8 cellular contexts compared by ENCODE assay signal in the genomic region with DNA sequence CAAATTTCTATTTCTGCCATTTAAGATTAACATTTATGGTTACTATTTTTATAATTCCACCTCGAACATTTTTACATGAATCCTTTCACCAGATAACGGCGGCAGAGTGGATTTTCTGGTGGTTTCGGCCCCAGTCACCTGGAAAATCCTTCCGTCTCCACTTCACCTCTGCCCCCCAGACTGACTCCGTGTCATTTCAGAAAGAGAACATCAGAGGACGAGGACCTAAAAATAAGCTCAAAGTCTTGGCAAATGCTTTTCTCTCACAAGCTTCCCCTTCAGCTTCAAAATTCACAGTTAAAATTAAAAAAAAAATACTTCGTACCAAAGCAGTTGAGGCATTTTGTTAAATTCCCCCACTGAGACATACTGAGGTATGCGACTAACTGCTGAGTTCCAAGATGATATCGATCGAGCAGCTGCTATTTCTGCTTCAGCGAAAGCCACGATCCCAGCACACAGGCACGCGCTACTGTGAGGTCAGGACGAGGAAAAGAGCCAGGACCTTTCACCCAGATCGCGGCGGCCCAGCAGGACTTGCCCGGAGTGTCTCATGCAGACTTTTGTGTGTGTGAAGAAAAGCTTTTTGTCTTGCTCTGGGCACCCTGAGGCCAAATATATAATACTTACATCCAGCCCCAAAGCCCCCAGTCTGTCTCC. TPM values are rescaled to one million over a fixed set of nuclear protein-coding genes. Genes with fewer than 3 reads are reported as not detected.
A peak's percentile ranks its signal among the peaks of the same experiment; 100 is the strongest.
DNase-seq lines count a peak whose midpoint lies in the region; ATAC-seq lines count a peak whose summit lies in the region.

No MANE protein-coding gene starts in this region.

- H2AK5ac ChIP-seq in neuronal stem cell (ENCODE audit: low read depth, low read length), result no peak overlapping the region

- H3K36me3 ChIP-seq in neuronal stem cell (replicated peaks in 1 of 2; ENCODE audit: control insufficient read depth in 2 of 2, insufficient read depth in 2 of 2, low read length in 2 of 2) (peaks cover 0 to 8% of the 10 kb centered on the region in 2 donors), aorta (ENCODE audit: control insufficient read depth in 1 of 2, insufficient read depth in 2 of 2, low read length in 1 of 2) (no peaks in the 10 kb centered on the region)

- no peaks in the 10 kb centered on the region for H3K79me1 ChIP-seq in neuronal stem cell (ENCODE audit: low read depth, low read length)

- H3K9me3 ChIP-seq in neuronal stem cell (replicated peaks in 1 of 2; ENCODE audit: control insufficient read depth in 2 of 2, insufficient read depth in 1 of 2, low read depth in 1 of 2, low read length in 2 of 2) (peaks cover 0 to 2% of the 10 kb centered on the region in 2 donors), aorta (ENCODE audit: control insufficient read depth, low read length) (no peaks in the 10 kb centered on the region)

- no peak overlapping the region for H3K4ac ChIP-seq in neuronal stem cell (ENCODE audit: low read length)

- DNase-seq in activated CD4-positive, alpha-beta T cell treated with anti-CD3 and anti-CD28 coated beads, Interleukin-2, amount 10 ng/mL, durations not matched to agents 7 days and 5 days, result no peak
- no peak for DNase-seq in activated CD4-positive, alpha-beta T cell treated with anti-CD3 and anti-CD28 coated beads for 1 hour
- DNase-seq in Right ventricle myocardium superior (peak; percentile 89), neuronal stem cell (ENCODE audit: low spot score) (peak; percentile 53), aorta (peak; percentile 68 to 90), GM19240 (ENCODE audit: insufficient read length, low spot score) (no peak), dedifferentiated amniotic fluid mesenchymal stem cell (ENCODE audit: extremely low spot score) (no peak)

- H3K4me3 Mint-ChIP-seq in activated CD4-positive, alpha-beta T cell treated with anti-CD3 and anti-CD28 coated beads, Interleukin-2, amount 10 ng/mL, durations not matched to agents 7 days and 5 days, result peak overlapping the region; percentile 56

- H3K4me2 ChIP-seq in neuronal stem cell (ENCODE audit: insufficient read depth, low read length, poor library complexity, severe bottlenecking), result no peak overlapping the region

- intact Hi-C loops in Right ventricle myocardium superior (cut with DNase I) (no loop called here), aorta (cut with DNase I) (no loop called here)

- no CpG with 5 or more reads among the region's 20 CpGs for WGBS in neuronal stem cell (ENCODE audit: extremely low coverage in 2 of 2, insufficient read length in 2 of 2, insufficient replicate concordance in 1 of 2), 2 donors
- WGBS in aorta, 2 donors, result 7 to 8% methylated on average over 20 of the region's 20 CpGs

- POLR2A ChIA-PET in activated CD4-positive, alpha-beta T cell treated with anti-CD3 and anti-CD28 coated beads, Interleukin-2, amount 10 ng/mL, durations not matched to agents 7 days and 5 days (lab: Charles Lee), result no interaction called here

- no peak overlapping the region for H3K14ac ChIP-seq in neuronal stem cell (ENCODE audit: low read length)

- CTCF ChIA-PET in activated CD4-positive, alpha-beta T cell treated with anti-CD3 and anti-CD28 coated beads, Interleukin-2, amount 10 ng/mL, durations not matched to agents 7 days and 5 days (lab: Charles Lee), result no interaction called here

- peak overlapping the region; percentile 50 for H3K18ac ChIP-seq in neuronal stem cell (ENCODE audit: low read length)

- H3K36me3 Mint-ChIP-seq in activated CD4-positive, alpha-beta T cell treated with anti-CD3 and anti-CD28 coated beads, Interleukin-2, amount 10 ng/mL, durations not matched to agents 7 days and 5 days (ENCODE audit: low read depth), result no peaks in the 10 kb centered on the region

- H3K27me3 Mint-ChIP-seq in activated CD4-positive, alpha-beta T cell treated with anti-CD3 and anti-CD28 coated beads, Interleukin-2, amount 10 ng/mL, durations not matched to agents 7 days and 5 days, result peaks cover 3% of the 10 kb centered on the region

- H3K4me1 ChIP-seq in neuronal stem cell (ENCODE audit: control insufficient read depth in 2 of 2, insufficient read depth in 1 of 2, low read depth in 1 of 2, low read length in 2 of 2) (peaks cover 17 to 19% of the 10 kb centered on the region in 2 donors), aorta (ENCODE audit: control insufficient read depth in 1 of 2, insufficient read depth in 2 of 2, low read length in 2 of 2) (no peaks in the 10 kb centered on the region)

- no peaks in the 10 kb centered on the region for H3K9me3 Mint-ChIP-seq in activated CD4-positive, alpha-beta T cell treated with anti-CD3 and anti-CD28 coated beads, Interleukin-2, amount 10 ng/mL, durations not matched to agents 7 days and 5 days

- no peak overlapping the region for H2BK15ac ChIP-seq in neuronal stem cell (ENCODE audit: low read length)

- H3K9ac ChIP-seq in neuronal stem cell (ENCODE audit: low read depth, low read length, poor library complexity), result no peak overlapping the region

- ATAC-seq in Right ventricle myocardium superior (ENCODE audit: poor library complexity) (peak; percentile 97), aorta (ENCODE audit: low FRiP score) (peak; percentile 89), GM21786 (IDR thresholded peaks at IDR 0.05; ENCODE audit: unreplicated experiment) (no peak)

- H2BK120ac ChIP-seq in neuronal stem cell (ENCODE audit: low read depth, low read length), result no peak overlapping the region

- H4K8ac ChIP-seq in neuronal stem cell (ENCODE audit: low read depth, low read length), result no peak overlapping the region

- no peak overlapping the region for H2BK12ac ChIP-seq in neuronal stem cell (ENCODE audit: low read length)

- no peaks in the 10 kb centered on the region for H3K4me1 Mint-ChIP-seq in activated CD4-positive, alpha-beta T cell treated with anti-CD3 and anti-CD28 coated beads, Interleukin-2, amount 10 ng/mL, durations not matched to agents 7 days and 5 days

- no peak overlapping the region for H3K27ac Mint-ChIP-seq in activated CD4-positive, alpha-beta T cell treated with anti-CD3 and anti-CD28 coated beads, Interleukin-2, amount 10 ng/mL, durations not matched to agents 7 days and 5 days

- H3K27me3 ChIP-seq in neuronal stem cell (ENCODE audit: control insufficient read depth in 3 of 3, insufficient read depth in 3 of 3, low read depth in 1 of 3, low read length in 3 of 3) (no peaks in the 10 kb centered on the region), aorta (ENCODE audit: control insufficient read depth in 1 of 2, insufficient read depth in 2 of 2, low read length in 1 of 2) (no peaks in the 10 kb centered on the region)

- no peak overlapping the region for H4K91ac ChIP-seq in neuronal stem cell (ENCODE audit: low read depth, low read length, poor library complexity)

- no peak overlapping the region for H3K4me3 ChIP-seq in neuronal stem cell (ENCODE audit: low read length in 2 of 2)
- H3K4me3 ChIP-seq in aorta (ENCODE audit: low read length in 2 of 2), result no peak overlapping the region

- H2AFZ ChIP-seq in neuronal stem cell (ENCODE audit: low read length), result peak overlapping the region; percentile 30

- no peak overlapping the region for H3K23ac ChIP-seq in neuronal stem cell (ENCODE audit: low read depth, low read length, poor library complexity)

- H3K27ac ChIP-seq in neuronal stem cell (replicated peaks; ENCODE audit: low read length) (peak overlapping the region; percentile 58), aorta (ENCODE audit: low read depth in 1 of 2, low read length in 2 of 2) (no peak overlapping the region)

- H2BK5ac ChIP-seq in neuronal stem cell (ENCODE audit: low read length), result no peak overlapping the region

RNA-seq across cellular contexts. Expression of a gene that starts 36.8 kb away (rescaled TPM):
- not detected for total RNA-seq in activated CD4-positive, alpha-beta T cell treated with anti-CD3 and anti-CD28 coated beads, Interleukin-2, amount 10 ng/mL, durations not matched to agents 7 days and 5 days
- total RNA-seq in Right ventricle myocardium superior (2.5 TPM), aorta (1 to 10 TPM; 3.2 to 6.6 TPM)
- not detected for polyA plus RNA-seq in neuronal stem cell (2013, experiment 1 of 2)
- not detected for polyA plus RNA-seq in neuronal stem cell (2013, experiment 2 of 2)
- 1 to 10 TPM in 1 of 2 donors, under 1 TPM in 1; 0.10 to 4.5 TPM for polyA plus RNA-seq in aorta

RNA-seq across cellular contexts. Expression of a gene that starts 41.0 kb away (rescaled TPM):
- total RNA-seq in activated CD4-positive, alpha-beta T cell treated with anti-CD3 and anti-CD28 coated beads, Interleukin-2, amount 10 ng/mL, durations not matched to agents 7 days and 5 days, result under 1 TPM; 0.81 to 0.89 TPM
- total RNA-seq in Right ventricle myocardium superior, result 0.51 TPM
- polyA plus RNA-seq in neuronal stem cell (2013, experiment 1 of 2), result 0.15 TPM
- polyA plus RNA-seq in neuronal stem cell (2013, experiment 2 of 2), result 0.39 TPM
- 1 to 10 TPM in 1 of 2 donors, not detected in 1; 1.4 TPM for total RNA-seq in aorta
- under 1 TPM in 1 of 2 donors, not detected in 1; 0.67 TPM for polyA plus RNA-seq in aorta

RNA-seq across cellular contexts. Expression of a gene that starts 45.0 kb away (rescaled TPM):
- under 1 TPM; 0.10 to 0.27 TPM for total RNA-seq in activated CD4-positive, alpha-beta T cell treated with anti-CD3 and anti-CD28 coated beads, Interleukin-2, amount 10 ng/mL, durations not matched to agents 7 days and 5 days
- total RNA-seq in Right ventricle myocardium superior (1.0 TPM), aorta (1 to 10 TPM in 1 of 2 donors, under 1 TPM in 1; 0.49 to 2.0 TPM)
- 2.0 TPM for polyA plus RNA-seq in neuronal stem cell (2013, experiment 1 of 2)
- polyA plus RNA-seq in neuronal stem cell (2013, experiment 2 of 2), result 2.4 TPM
- under 1 TPM in 1 of 2 donors, not detected in 1; 0.75 TPM for polyA plus RNA-seq in aorta

Comparison
In these comparisons a context has a peak if more than half of its experiments do, and no peak if none do; other contexts are left out.
1. DNase-seq: peak in Right ventricle myocardium superior (single experiment), neuronal stem cell (single experiment) and aorta (2 of 2); none in activated CD4-positive, alpha-beta T cell treated with anti-CD3 and anti-CD28 coated beads, Interleukin-2, amount 10 ng/mL, durations not matched to agents 7 days and 5 days (single experiment), activated CD4-positive, alpha-beta T cell treated with anti-CD3 and anti-CD28 coated beads for 1 hour (single experiment), GM19240 (single experiment) and dedifferentiated amniotic fluid mesenchymal stem cell (single experiment).